ENCODE assay signal across 3 cellular contexts in the genomic region with DNA sequence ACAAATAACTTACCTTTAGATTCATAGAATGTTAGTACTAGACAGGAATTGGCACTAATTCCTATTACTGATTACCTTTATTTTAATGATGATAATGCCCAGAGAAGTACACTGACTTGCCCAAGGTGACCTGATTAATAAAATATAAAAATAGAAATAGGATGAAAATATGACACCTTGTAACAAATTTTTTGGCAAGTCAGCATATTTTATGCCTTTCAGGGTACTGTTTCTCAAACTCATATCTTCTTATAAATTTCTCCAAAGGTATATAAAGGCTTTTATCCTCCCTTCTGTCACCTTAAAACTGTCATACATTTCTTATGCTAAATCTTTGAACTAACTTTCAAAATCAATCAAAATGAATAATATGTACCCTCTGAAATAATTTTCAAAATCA.
A peak's percentile ranks its signal among the peaks of the same experiment; 100 is the strongest.
TF ChIP-seq lines count a peak whose summit lies in the region.

No MANE protein-coding gene starts in this region.

TF ChIP-seq in GM23338, 12 proteins besides CTCF, POLR2A, EP300 and RAD21 (continues in another document):
- TF ChIP-seq EZH2phosphoT487 (IDR thresholded peaks at IDR 0.05; ENCODE audit: unreplicated experiment) (no peak), ZNF114 (CRISPR knock-in tag; IDR thresholded peaks at IDR 0.05) (no peak), JUNB (IDR thresholded peaks at IDR 0.05; ENCODE audit: unreplicated experiment) (no peak), STAT1 (IDR thresholded peaks at IDR 0.05; ENCODE audit: unreplicated experiment) (no peak), POLR2AphosphoS5 (IDR thresholded peaks at IDR 0.05; ENCODE audit: low read depth) (no peak), ZNF331 (CRISPR knock-in tag; IDR thresholded peaks at IDR 0.05; ENCODE audit: low read depth) (no peak)
- TF ChIP-seq, protein P1, sequence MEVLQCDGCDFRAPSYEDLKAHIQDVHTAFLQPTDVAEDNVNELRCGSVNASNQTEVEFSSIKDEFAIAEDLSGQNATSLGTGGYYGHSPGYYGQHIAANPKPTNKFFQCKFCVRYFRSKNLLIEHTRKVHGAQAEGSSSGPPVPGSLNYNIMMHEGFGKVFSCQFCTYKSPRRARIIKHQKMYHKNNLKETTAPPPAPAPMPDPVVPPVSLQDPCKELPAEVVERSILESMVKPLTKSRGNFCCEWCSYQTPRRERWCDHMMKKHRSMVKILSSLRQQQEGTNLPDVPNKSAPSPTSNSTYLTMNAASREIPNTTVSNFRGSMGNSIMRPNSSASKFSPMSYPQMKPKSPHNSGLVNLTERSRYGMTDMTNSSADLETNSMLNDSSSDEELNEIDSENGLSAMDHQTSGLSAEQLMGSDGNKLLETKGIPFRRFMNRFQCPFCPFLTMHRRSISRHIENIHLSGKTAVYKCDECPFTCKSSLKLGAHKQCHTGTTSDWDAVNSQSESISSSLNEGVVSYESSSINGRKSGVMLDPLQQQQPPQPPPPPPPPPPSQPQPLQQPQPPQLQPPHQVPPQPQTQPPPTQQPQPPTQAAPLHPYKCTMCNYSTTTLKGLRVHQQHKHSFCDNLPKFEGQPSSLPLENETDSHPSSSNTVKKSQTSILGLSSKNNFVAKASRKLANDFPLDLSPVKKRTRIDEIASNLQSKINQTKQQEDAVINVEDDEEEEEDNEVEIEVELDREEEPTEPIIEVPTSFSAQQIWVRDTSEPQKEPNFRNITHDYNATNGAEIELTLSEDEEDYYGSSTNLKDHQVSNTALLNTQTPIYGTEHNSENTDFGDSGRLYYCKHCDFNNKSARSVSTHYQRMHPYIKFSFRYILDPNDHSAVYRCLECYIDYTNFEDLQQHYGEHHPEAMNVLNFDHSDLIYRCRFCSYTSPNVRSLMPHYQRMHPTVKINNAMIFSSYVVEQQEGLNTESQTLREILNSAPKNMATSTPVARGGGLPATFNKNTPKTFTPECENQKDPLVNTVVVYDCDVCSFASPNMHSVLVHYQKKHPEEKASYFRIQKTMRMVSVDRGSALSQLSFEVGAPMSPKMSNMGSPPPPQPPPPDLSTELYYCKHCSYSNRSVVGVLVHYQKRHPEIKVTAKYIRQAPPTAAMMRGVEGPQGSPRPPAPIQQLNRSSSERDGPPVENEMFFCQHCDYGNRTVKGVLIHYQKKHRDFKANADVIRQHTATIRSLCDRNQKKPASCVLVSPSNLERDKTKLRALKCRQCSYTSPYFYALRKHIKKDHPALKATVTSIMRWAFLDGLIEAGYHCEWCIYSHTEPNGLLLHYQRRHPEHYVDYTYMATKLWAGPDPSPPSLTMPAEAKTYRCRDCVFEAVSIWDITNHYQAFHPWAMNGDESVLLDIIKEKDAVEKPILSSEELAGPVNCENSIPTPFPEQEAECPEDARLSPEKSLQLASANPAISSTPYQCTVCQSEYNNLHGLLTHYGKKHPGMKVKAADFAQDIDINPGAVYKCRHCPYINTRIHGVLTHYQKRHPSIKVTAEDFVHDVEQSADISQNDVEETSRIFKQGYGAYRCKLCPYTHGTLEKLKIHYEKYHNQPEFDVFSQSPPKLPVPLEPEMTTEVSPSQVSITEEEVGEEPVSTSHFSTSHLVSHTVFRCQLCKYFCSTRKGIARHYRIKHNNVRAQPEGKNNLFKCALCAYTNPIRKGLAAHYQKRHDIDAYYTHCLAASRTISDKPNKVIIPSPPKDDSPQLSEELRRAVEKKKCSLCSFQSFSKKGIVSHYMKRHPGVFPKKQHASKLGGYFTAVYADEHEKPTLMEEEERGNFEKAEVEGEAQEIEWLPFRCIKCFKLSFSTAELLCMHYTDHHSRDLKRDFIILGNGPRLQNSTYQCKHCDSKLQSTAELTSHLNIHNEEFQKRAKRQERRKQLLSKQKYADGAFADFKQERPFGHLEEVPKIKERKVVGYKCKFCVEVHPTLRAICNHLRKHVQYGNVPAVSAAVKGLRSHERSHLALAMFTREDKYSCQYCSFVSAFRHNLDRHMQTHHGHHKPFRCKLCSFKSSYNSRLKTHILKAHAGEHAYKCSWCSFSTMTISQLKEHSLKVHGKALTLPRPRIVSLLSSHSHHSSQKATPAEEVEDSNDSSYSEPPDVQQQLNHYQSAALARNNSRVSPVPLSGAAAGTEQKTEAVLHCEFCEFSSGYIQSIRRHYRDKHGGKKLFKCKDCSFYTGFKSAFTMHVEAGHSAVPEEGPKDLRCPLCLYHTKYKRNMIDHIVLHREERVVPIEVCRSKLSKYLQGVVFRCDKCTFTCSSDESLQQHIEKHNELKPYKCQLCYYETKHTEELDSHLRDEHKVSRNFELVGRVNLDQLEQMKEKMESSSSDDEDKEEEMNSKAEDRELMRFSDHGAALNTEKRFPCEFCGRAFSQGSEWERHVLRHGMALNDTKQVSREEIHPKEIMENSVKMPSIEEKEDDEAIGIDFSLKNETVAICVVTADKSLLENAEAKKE (CRISPR knock-in tag; IDR thresholded peaks at IDR 0.05) = no peak

TF ChIP-seq in IMR-90, 13 proteins besides CTCF, POLR2A, EP300 and RAD21:
- TF ChIP-seq MAZ (IDR thresholded peaks at IDR 0.05; ENCODE audit: borderline replicate concordance, low read depth, low read length) = no peak
- TF ChIP-seq NFE2L2 (IDR thresholded peaks at IDR 0.05; ENCODE audit: low read depth, low read length) = no peak
- TF ChIP-seq MAFK (IDR thresholded peaks at IDR 0.05; ENCODE audit: low read depth, low read length) = peak; percentile 95
TF ChIP-seq in IMR-90: peak in this region for 1.

TF ChIP-seq in H1, 55 proteins besides CTCF, POLR2A, EP300 and RAD21:
- TF ChIP-seq MAFK (IDR thresholded peaks at IDR 0.05; ENCODE audit: low read depth, low read length) (peak; percentile 89), SAP30 (IDR thresholded peaks at IDR 0.05; ENCODE audit: insufficient read depth, insufficient replicate concordance, low read length) (no peak)
